In the genomic region with DNA sequence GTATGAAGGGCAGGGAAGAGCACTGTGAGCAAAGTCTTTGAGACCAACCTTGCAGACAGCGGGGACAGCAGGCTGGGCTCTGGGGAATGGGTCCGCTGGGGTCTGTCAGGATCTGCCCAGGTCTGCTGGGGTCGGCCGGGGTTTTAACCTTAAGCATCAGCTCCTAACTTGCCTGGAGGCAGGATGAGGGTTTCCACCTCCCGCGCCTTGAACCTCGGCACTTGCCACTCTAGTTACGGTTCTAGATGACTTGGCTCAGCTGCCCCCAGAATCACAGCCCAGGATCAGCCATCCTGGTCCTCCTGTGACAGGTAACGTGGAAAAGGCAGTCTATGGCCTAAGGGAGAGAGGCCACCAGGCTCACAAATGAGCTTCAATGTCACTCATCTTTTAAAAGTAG, we compare ENCODE assay signal across 23 cellular contexts. TPM values are rescaled to one million over a fixed set of nuclear protein-coding genes. Genes with fewer than 3 reads are reported as not detected.
DNase-seq lines count a peak whose midpoint lies in the region; ATAC-seq and TF ChIP-seq lines count a peak whose summit lies in the region.
"Had no signal": no experiment of that assay in that cellular context is flagged by ENCODE, and none has a peak within 500 bp of the region (broad histone marks: within the 10 kb centered on the region; RNA-seq: fewer than 3 reads in every experiment).

No MANE protein-coding gene starts in this region.

- H3K9ac ChIP-seq in neuronal stem cell (ENCODE audit: low read depth, low read length, poor library complexity) = no peak overlapping the region

- no peak overlapping the region for H3K4me3 Mint-ChIP-seq in dendritic cell treated with granulocyte-macrophage colony-stimulating factor and Interleukin-4, amounts not matched to agents 40 ng/mL and 50 ng/mL, for 4 days
- H3K4me3 Mint-ChIP-seq: CD4-positive, CD25-positive, alpha-beta regulatory T cell; CD8-positive, alpha-beta memory T cell; GM23338; HFFc6 had no signal

- H3K14ac ChIP-seq in neuronal stem cell (ENCODE audit: low read length) = no peak overlapping the region

- no peak overlapping the region for H2BK15ac ChIP-seq in neuronal stem cell (ENCODE audit: low read length)

- TF ChIP-seq CTCF in upper lobe of right lung (IDR thresholded peaks at IDR 0.05) = no peak

- no peak overlapping the region for H2BK5ac ChIP-seq in neuronal stem cell (ENCODE audit: low read length)

- POLR2A ChIA-PET in HEK293T (lab: Yijun Ruan, JAX) = no interaction called here

- H4K8ac ChIP-seq in neuronal stem cell (ENCODE audit: low read depth, low read length) = no peak overlapping the region

- H3K4me1 Mint-ChIP-seq in dendritic cell treated with granulocyte-macrophage colony-stimulating factor and Interleukin-4, amounts not matched to agents 40 ng/mL and 50 ng/mL, for 4 days (ENCODE audit: low read depth) = peaks cover 14% of the 10 kb centered on the region
- H3K4me1 Mint-ChIP-seq: CD4-positive, CD25-positive, alpha-beta regulatory T cell; CD8-positive, alpha-beta memory T cell; GM23338 had no signal

- H3K4me3 ChIP-seq in neuronal stem cell (ENCODE audit: low read length in 2 of 2) = no peak overlapping the region
- H3K4me3 ChIP-seq in upper lobe of right lung = no peak overlapping the region
- H3K4me3 ChIP-seq: GM12878, GM23338 had no signal

- H3K27ac Mint-ChIP-seq in dendritic cell treated with granulocyte-macrophage colony-stimulating factor and Interleukin-4, amounts not matched to agents 40 ng/mL and 50 ng/mL, for 4 days = peak overlapping the region; percentile 11
- H3K27ac Mint-ChIP-seq: GM23338, HFFc6, IgD-negative memory B cell had no signal

- H3K27me3 ChIP-seq in neuronal stem cell (ENCODE audit: control insufficient read depth in 3 of 3, insufficient read depth in 3 of 3, low read depth in 1 of 3, low read length in 3 of 3) (peaks cover 0 to 12% (median 0%) of the 10 kb centered on the region in 3 experiments), upper lobe of right lung (no peaks in the 10 kb centered on the region)
- H3K27me3 ChIP-seq: BE2C had no signal

- H3K36me3 Mint-ChIP-seq in dendritic cell treated with granulocyte-macrophage colony-stimulating factor and Interleukin-4, amounts not matched to agents 40 ng/mL and 50 ng/mL, for 4 days (ENCODE audit: low read depth) = no peaks in the 10 kb centered on the region
- H3K36me3 Mint-ChIP-seq: CD4-positive, CD25-positive, alpha-beta regulatory T cell; CD8-positive, alpha-beta memory T cell had no signal

- no peak overlapping the region for H2BK12ac ChIP-seq in neuronal stem cell (ENCODE audit: low read length)

- intact Hi-C loops in dendritic cell treated with granulocyte-macrophage colony-stimulating factor and Interleukin-4, amounts not matched to agents 40 ng/mL and 50 ng/mL, for 4 days (cut with micrococcal nuclease) = no loop called here
- intact Hi-C loops in upper lobe of right lung (cut with DNase I) = no loop called here

- peak; percentile 37 for DNase-seq in islet precursor cell
- DNase-seq in neuronal stem cell (ENCODE audit: low spot score) = no peak
- DNase-seq in upper lobe of right lung = peak; percentile 49
- no peak for DNase-seq in HEK293T (ENCODE audit: extremely low spot score)
- DNase-seq: ACHN; BE2C; C1 segment of cervical spinal cord; CD4-positive, CD25-positive, alpha-beta regulatory T cell; CD8-positive, alpha-beta memory T cell; COR-L47; DMS 273 treated with DMSO at 0.1 percent for 48 hours; DMS53; DND-41; EL; HCEC 1CT; HFFc6 had no signal

- H3K79me1 ChIP-seq in neuronal stem cell (ENCODE audit: low read depth, low read length) = no peaks in the 10 kb centered on the region

- H3K36me3 ChIP-seq in neuronal stem cell (replicated peaks in 1 of 2; ENCODE audit: control insufficient read depth in 2 of 2, insufficient read depth in 2 of 2, low read length in 2 of 2) (no peaks in the 10 kb centered on the region), upper lobe of right lung (no peaks in the 10 kb centered on the region)
- H3K36me3 ChIP-seq: BE2C had no signal

- peak overlapping the region; percentile 62 for H3K18ac ChIP-seq in neuronal stem cell (ENCODE audit: low read length)

- ATAC-seq in upper lobe of right lung (no peak), GM21786 (IDR thresholded peaks at IDR 0.05; ENCODE audit: unreplicated experiment) (no peak), GM18505 (IDR thresholded peaks at IDR 0.05; ENCODE audit: unreplicated experiment) (no peak)
- ATAC-seq: GM12878, GM23338, HepG2 had no signal

- no peak overlapping the region for H2BK120ac ChIP-seq in neuronal stem cell (ENCODE audit: low read depth, low read length)

- no peak overlapping the region for H4K91ac ChIP-seq in neuronal stem cell (ENCODE audit: low read depth, low read length, poor library complexity)

- WGBS in neuronal stem cell (ENCODE audit: extremely low coverage in 2 of 2, insufficient read length in 2 of 2, insufficient replicate concordance in 1 of 2), 2 donors = no CpG with 5 or more reads among the region's 9 CpGs

- H2AFZ ChIP-seq in neuronal stem cell (ENCODE audit: low read length) = no peak overlapping the region

- no peak overlapping the region for H3K4me2 ChIP-seq in neuronal stem cell (ENCODE audit: insufficient read depth, low read length, poor library complexity, severe bottlenecking)
- H3K4me2 ChIP-seq: GM23338 had no signal

- no peaks in the 10 kb centered on the region for H3K9me3 ChIP-seq in neuronal stem cell (replicated peaks in 1 of 2; ENCODE audit: control insufficient read depth in 2 of 2, insufficient read depth in 1 of 2, low read depth in 1 of 2, low read length in 2 of 2)
- no peaks in the 10 kb centered on the region for H3K9me3 ChIP-seq in upper lobe of right lung
- H3K9me3 ChIP-seq: BE2C had no signal

- H3K23ac ChIP-seq in neuronal stem cell (ENCODE audit: low read depth, low read length, poor library complexity) = no peak overlapping the region

- peak overlapping the region; percentile 48 for H2AK5ac ChIP-seq in neuronal stem cell (ENCODE audit: low read depth, low read length)

- no peaks in the 10 kb centered on the region for H3K9me3 Mint-ChIP-seq in dendritic cell treated with granulocyte-macrophage colony-stimulating factor and Interleukin-4, amounts not matched to agents 40 ng/mL and 50 ng/mL, for 4 days
- H3K9me3 Mint-ChIP-seq: CD8-positive, alpha-beta memory T cell; GM23338; HFFc6; IgD-negative memory B cell had no signal

- peaks cover 6% of the 10 kb centered on the region for H3K27me3 Mint-ChIP-seq in dendritic cell treated with granulocyte-macrophage colony-stimulating factor and Interleukin-4, amounts not matched to agents 40 ng/mL and 50 ng/mL, for 4 days

- no peak overlapping the region for H3K27ac ChIP-seq in neuronal stem cell (replicated peaks; ENCODE audit: low read length)
- no peak overlapping the region for H3K27ac ChIP-seq in upper lobe of right lung

- CTCF ChIA-PET in HEK293T (lab: Yijun Ruan, JAX) = no interaction called here

- H3K4me1 ChIP-seq in neuronal stem cell (ENCODE audit: control insufficient read depth in 2 of 2, insufficient read depth in 1 of 2, low read depth in 1 of 2, low read length in 2 of 2) = peaks cover 0 to 16% of the 10 kb centered on the region in 2 donors
- H3K4me1 ChIP-seq in upper lobe of right lung = no peaks in the 10 kb centered on the region
- H3K4me1 ChIP-seq: BE2C had no signal

- H3K4ac ChIP-seq in neuronal stem cell (ENCODE audit: low read length) = no peak overlapping the region

- TF ChIP-seq POLR2A in GM18505 (IDR thresholded peaks at IDR 0.05; ENCODE audit: borderline replicate concordance, extremely low read depth, insufficient read depth, insufficient read length) = no peak

TF ChIP-seq in HEK293T, 16 proteins besides CTCF, POLR2A, EP300 and RAD21:
- TF ChIP-seq FOXA1 (IDR thresholded peaks at IDR 0.05) (no peak), FOXM1 (IDR thresholded peaks at IDR 0.05; ENCODE audit: borderline replicate concordance) (no peak)

RNA-seq across cellular contexts. Expression of a gene that starts 50.4 kb away (rescaled TPM):
- polyA plus RNA-seq in neuronal stem cell (2013, experiment 1 of 2) = 68.0 TPM
- 78.2 TPM for polyA plus RNA-seq in neuronal stem cell (2013, experiment 2 of 2)
- total RNA-seq in upper lobe of right lung = 47.7 TPM

Comparison
In these comparisons a context has a peak if more than half of its experiments do, and no peak if none do; other contexts are left out.
1. DNase-seq: peak in islet precursor cell (single experiment) and upper lobe of right lung (single experiment); none in neuronal stem cell (single experiment) and HEK293T (single experiment).